ENCODE assay signal across 7 cellular contexts in genomic region chr6:5824382-5824983, GRCh38.
DNase-seq lines count a peak whose midpoint lies in the region; ATAC-seq lines count a peak whose summit lies in the region.
"Not testable (repeated sequence)": the region's sequence is repeated elsewhere in the genome, so short reads cannot be mapped to it uniquely, and the experiment has no call there.

No MANE protein-coding gene starts in this region.

- peak overlapping the region; percentile 34 to 94 (median 76) for H3K27ac Mint-ChIP-seq in CD8-positive, alpha-beta memory T cell
- peak overlapping the region; percentile 79 for H3K27ac Mint-ChIP-seq in activated CD8-positive, alpha-beta memory T cell treated with anti-CD3 and anti-CD28 coated beads, Interleukin-2, amount 10 ng/mL, durations not matched to agents 7 days and 5 days
- H3K27ac Mint-ChIP-seq in activated naive CD4-positive, alpha-beta T cell treated with anti-CD3 and anti-CD28 coated beads, Interleukin-2, amount 10 ng/mL, durations not matched to agents 7 days and 5 days = peak overlapping the region; percentile 73
- peak overlapping the region; percentile 82 to 93 (median 86) for H3K27ac Mint-ChIP-seq in immature natural killer cell
- peak overlapping the region; percentile 84 for H3K27ac Mint-ChIP-seq in stimulated activated effector memory CD8-positive, alpha-beta T cell treated with anti-CD3 and anti-CD28 coated beads, Interleukin-12 subunit alpha, Interleukin-12 subunit beta, amount 100 ng/mL, for 72 hours

- ATAC-seq in activated CD8-positive, alpha-beta memory T cell treated with anti-CD3 and anti-CD28 coated beads, Interleukin-2, amount 10 ng/mL, durations not matched to agents 7 days and 5 days = peak; percentile 80
- peak; percentile 86 for ATAC-seq in stimulated activated effector memory CD8-positive, alpha-beta T cell treated with anti-CD3 and anti-CD28 coated beads, Interleukin-12 subunit alpha, Interleukin-12 subunit beta, amount 100 ng/mL, for 72 hours

- peaks cover 23% of the 10 kb centered on the region for H3K4me1 ChIP-seq in CD8-positive, alpha-beta memory T cell (ENCODE audit: insufficient read depth, low read length)

- H3K4me3 Mint-ChIP-seq in CD8-positive, alpha-beta memory T cell = peak overlapping the region in 1 of 7 donors; percentile 69
- not testable (repeated sequence) for H3K4me3 Mint-ChIP-seq in activated CD8-positive, alpha-beta memory T cell treated with anti-CD3 and anti-CD28 coated beads, Interleukin-2, amount 10 ng/mL, durations not matched to agents 7 days and 5 days; activated naive CD4-positive, alpha-beta T cell treated with anti-CD3 and anti-CD28 coated beads, Interleukin-2, amount 10 ng/mL, durations not matched to agents 7 days and 5 days; stimulated activated effector memory CD8-positive, alpha-beta T cell treated with anti-CD3 and anti-CD28 coated beads, Interleukin-12 subunit alpha, Interleukin-12 subunit beta, amount 100 ng/mL, for 72 hours
- peak overlapping the region in 4 of 5 donors; percentile 39 to 64 (median 54) for H3K4me3 Mint-ChIP-seq in immature natural killer cell

- H3K4me1 Mint-ChIP-seq in CD8-positive, alpha-beta memory T cell = peaks cover 10 to 24% (median 23%) of the 10 kb centered on the region in 3 donors
- H3K4me1 Mint-ChIP-seq in activated CD8-positive, alpha-beta memory T cell treated with anti-CD3 and anti-CD28 coated beads, Interleukin-2, amount 10 ng/mL, durations not matched to agents 7 days and 5 days = peaks cover 13% of the 10 kb centered on the region
- peaks cover 26% of the 10 kb centered on the region for H3K4me1 Mint-ChIP-seq in activated naive CD4-positive, alpha-beta T cell treated with anti-CD3 and anti-CD28 coated beads, Interleukin-2, amount 10 ng/mL, durations not matched to agents 7 days and 5 days
- H3K4me1 Mint-ChIP-seq in immature natural killer cell = peaks cover 45 to 52% of the 10 kb centered on the region in 2 donors
- peaks cover 19% of the 10 kb centered on the region for H3K4me1 Mint-ChIP-seq in stimulated activated effector memory CD8-positive, alpha-beta T cell treated with anti-CD3 and anti-CD28 coated beads, Interleukin-12 subunit alpha, Interleukin-12 subunit beta, amount 100 ng/mL, for 72 hours

- CTCF ChIA-PET in CD8-positive, alpha-beta memory T cell (lab: Charles Lee); activated CD8-positive, alpha-beta memory T cell treated with anti-CD3 and anti-CD28 coated beads, Interleukin-2, amount 10 ng/mL, durations not matched to agents 7 days and 5 days (lab: Charles Lee); activated naive CD4-positive, alpha-beta T cell treated with anti-CD3 and anti-CD28 coated beads, Interleukin-2, amount 10 ng/mL, durations not matched to agents 7 days and 5 days (lab: Charles Lee): not testable (repeated sequence)

- not testable (repeated sequence) for H3K27me3 ChIP-seq in CD8-positive, alpha-beta memory T cell (ENCODE audit: insufficient read depth, low read length, poor library complexity, severe bottlenecking)

- H3K36me3 ChIP-seq in CD8-positive, alpha-beta memory T cell (ENCODE audit: insufficient read depth, low read length) = not testable (repeated sequence)

- POLR2A ChIA-PET in CD8-positive, alpha-beta memory T cell (lab: Charles Lee) = not testable (repeated sequence)

- not testable (repeated sequence) for H3K27me3 Mint-ChIP-seq in CD8-positive, alpha-beta memory T cell; activated CD8-positive, alpha-beta memory T cell treated with anti-CD3 and anti-CD28 coated beads, Interleukin-2, amount 10 ng/mL, durations not matched to agents 7 days and 5 days; immature natural killer cell (ENCODE audit: low read depth in 3 of 3)
- peaks cover 11% of the 10 kb centered on the region for H3K27me3 Mint-ChIP-seq in activated naive CD4-positive, alpha-beta T cell treated with anti-CD3 and anti-CD28 coated beads, Interleukin-2, amount 10 ng/mL, durations not matched to agents 7 days and 5 days

- not testable (repeated sequence) for H3K36me3 Mint-ChIP-seq in CD8-positive, alpha-beta memory T cell; activated CD8-positive, alpha-beta memory T cell treated with anti-CD3 and anti-CD28 coated beads, Interleukin-2, amount 10 ng/mL, durations not matched to agents 7 days and 5 days; activated naive CD4-positive, alpha-beta T cell treated with anti-CD3 and anti-CD28 coated beads, Interleukin-2, amount 10 ng/mL, durations not matched to agents 7 days and 5 days; immature natural killer cell; stimulated activated effector memory CD8-positive, alpha-beta T cell treated with anti-CD3 and anti-CD28 coated beads, Interleukin-12 subunit alpha, Interleukin-12 subunit beta, amount 100 ng/mL, for 72 hours

- H3K9me3 ChIP-seq in CD8-positive, alpha-beta memory T cell (ENCODE audit: low read length) = not testable (repeated sequence)

- not testable (repeated sequence) for H3K27ac ChIP-seq in CD8-positive, alpha-beta memory T cell (ENCODE audit: low read depth, low read length)

- H3K9me3 Mint-ChIP-seq in CD8-positive, alpha-beta memory T cell; activated CD8-positive, alpha-beta memory T cell treated with anti-CD3 and anti-CD28 coated beads, Interleukin-2, amount 10 ng/mL, durations not matched to agents 7 days and 5 days (ENCODE audit: low read depth); activated naive CD4-positive, alpha-beta T cell treated with anti-CD3 and anti-CD28 coated beads, Interleukin-2, amount 10 ng/mL, durations not matched to agents 7 days and 5 days; immature natural killer cell; stimulated activated effector memory CD8-positive, alpha-beta T cell treated with anti-CD3 and anti-CD28 coated beads, Interleukin-12 subunit alpha, Interleukin-12 subunit beta, amount 100 ng/mL, for 72 hours: not testable (repeated sequence)

- peak in 1 of 5 donors; percentile 13 for DNase-seq in CD8-positive, alpha-beta memory T cell
- peak; percentile 12 for DNase-seq in NOMO-1 treated with dmso at 0.1 percent for 144 hours (lab: John Stamatoyannopoulos, UW; ENCODE audit: unreplicated experiment)
- peak; percentile 32 for DNase-seq in activated CD4-positive, alpha-beta T cell treated with anti-CD3 and anti-CD28 coated beads for 48 hours
- peak; percentile 50 for DNase-seq in activated CD8-positive, alpha-beta memory T cell treated with anti-CD3 and anti-CD28 coated beads, Interleukin-2, amount 10 ng/mL, durations not matched to agents 7 days and 5 days
- peak; percentile 48 for DNase-seq in activated naive CD4-positive, alpha-beta T cell treated with anti-CD3 and anti-CD28 coated beads, Interleukin-2, amount 10 ng/mL, durations not matched to agents 7 days and 5 days
- peak; percentile 34 to 35 (median 35) for DNase-seq in immature natural killer cell
- DNase-seq in stimulated activated effector memory CD8-positive, alpha-beta T cell treated with anti-CD3 and anti-CD28 coated beads, Interleukin-12 subunit alpha, Interleukin-12 subunit beta, amount 100 ng/mL, for 72 hours (ENCODE audit: low spot score in 2 of 2) = peak in 1 of 2 donors; percentile 54

- H3K4me3 ChIP-seq in CD8-positive, alpha-beta memory T cell (ENCODE audit: low read length) = not testable (repeated sequence)
